ENCODE assay signal across 8 cellular contexts in the genomic region with DNA sequence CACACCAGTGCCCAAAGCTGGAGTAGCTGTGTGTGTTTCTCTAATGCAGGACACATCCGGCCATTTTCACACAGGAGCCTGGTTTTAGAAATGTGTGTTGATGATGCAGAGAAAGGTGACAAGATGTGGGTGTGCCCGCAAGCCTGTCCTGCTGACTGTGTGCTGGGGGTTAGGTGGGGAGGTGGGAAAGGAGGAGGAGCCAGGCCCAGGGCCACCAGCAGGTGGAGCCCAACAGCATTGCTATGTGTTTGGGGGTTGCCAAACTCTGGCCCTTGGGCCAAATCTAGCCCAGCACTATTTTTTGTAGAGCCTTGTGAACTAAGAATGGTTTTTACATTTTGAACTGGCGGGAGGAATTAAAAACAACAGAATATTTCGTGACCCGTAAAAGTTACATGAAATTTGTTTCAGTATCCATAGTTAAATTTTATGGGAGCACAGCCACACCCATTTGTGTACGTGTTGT.
A peak's percentile ranks its signal among the peaks of the same experiment; 100 is the strongest.
DNase-seq lines count a peak whose midpoint lies in the region; ATAC-seq and TF ChIP-seq lines count a peak whose summit lies in the region.

No MANE protein-coding gene starts in this region.

- H3K27ac Mint-ChIP-seq in nephron progenitor cell = peak overlapping the region; percentile 78

- DNase-seq in EL = peak; percentile 26
- DNase-seq in dermis blood vessel endothelial cell = peak; percentile 61
- DNase-seq in nephron progenitor cell = peak; percentile 51
- DNase-seq in NCI-H2107 treated with DMSO at 0.1 percent for 48 hours (lab: John Stamatoyannopoulos, UW; ENCODE audit: unreplicated experiment) = no peak

- H3K27ac ChIP-seq in VCaP = no peak overlapping the region

- H3K4me3 Mint-ChIP-seq in nephron progenitor cell = no peak overlapping the region

- H3K27me3 Mint-ChIP-seq in nephron progenitor cell (ENCODE audit: low read depth, poor library complexity) = peaks cover 8% of the 10 kb centered on the region

- H3K4me1 Mint-ChIP-seq in nephron progenitor cell = peaks cover 60% of the 10 kb centered on the region

- no peaks in the 10 kb centered on the region for H3K9me3 Mint-ChIP-seq in nephron progenitor cell

- TF ChIP-seq CTCF in VCaP (conservative IDR thresholded peaks at IDR 0.05) = peak; percentile 74
- TF ChIP-seq CTCF in nephron progenitor cell (IDR thresholded peaks at IDR 0.05) = peak; percentile 40

- no peaks in the 10 kb centered on the region for H3K36me3 Mint-ChIP-seq in nephron progenitor cell (ENCODE audit: low read depth)

- ATAC-seq in HG02798 (IDR thresholded peaks at IDR 0.05; ENCODE audit: poor library complexity, unreplicated experiment) = peak; percentile 59
- ATAC-seq in GM21619 (IDR thresholded peaks at IDR 0.05; ENCODE audit: unreplicated experiment) = no peak
- no peak for ATAC-seq in GM18517 (IDR thresholded peaks at IDR 0.05; ENCODE audit: unreplicated experiment)
